Comparison of ENCODE assay signal across 22 cellular contexts in genomic region chr5:138263581-138263980, GRCh38. TPM values are rescaled to one million over a fixed set of nuclear protein-coding genes. Genes with fewer than 3 reads are reported as not detected.
DNase-seq lines count a peak whose midpoint lies in the region; ATAC-seq, FAIRE-seq and TF ChIP-seq lines count a peak whose summit lies in the region.
"Had no signal": no experiment of that assay in that cellular context is flagged by ENCODE, and none has a peak within 500 bp of the region (broad histone marks: within the 10 kb centered on the region; RNA-seq: fewer than 3 reads in every experiment).

No MANE protein-coding gene starts in this region.

- in situ Hi-C loops in K562 (cut with MboI) = no loop called here

- H3K4me3 Mint-ChIP-seq in activated CD4-positive, alpha-beta memory T cell treated with anti-CD3 and anti-CD28 coated beads for 36 hours = no peak overlapping the region
- H3K4me3 Mint-ChIP-seq in activated CD4-positive, alpha-beta memory T cell treated with anti-CD3 and anti-CD28 coated beads, Interleukin-2, amount 10 ng/mL, durations not matched to agents 7 days and 5 days = no peak overlapping the region
- H3K4me3 Mint-ChIP-seq in activated naive CD4-positive, alpha-beta T cell treated with anti-CD3 and anti-CD28 coated beads for 36 hours = no peak overlapping the region
- H3K4me3 Mint-ChIP-seq: CD4-positive, CD25-positive, alpha-beta regulatory T cell; CD8-positive, alpha-beta memory T cell; H9 had no signal

- H3K9me3 ChIP-seq in A549 (no peaks in the 10 kb centered on the region), K562 (replicated peaks; ENCODE audit: control insufficient read depth, insufficient read depth, low read depth, low read length) (no peaks in the 10 kb centered on the region)
- H3K9me3 ChIP-seq: BE2C had no signal

- H3K27ac ChIP-seq in A549 (no peak overlapping the region), K562 (ENCODE audit: extremely low read depth, low read depth, low read length) (no peak overlapping the region)

- H3K4me1 Mint-ChIP-seq in activated CD4-positive, alpha-beta memory T cell treated with anti-CD3 and anti-CD28 coated beads for 36 hours (ENCODE audit: low read depth) = peaks cover 6% of the 10 kb centered on the region
- H3K4me1 Mint-ChIP-seq in activated CD4-positive, alpha-beta memory T cell treated with anti-CD3 and anti-CD28 coated beads, Interleukin-2, amount 10 ng/mL, durations not matched to agents 7 days and 5 days = no peaks in the 10 kb centered on the region
- H3K4me1 Mint-ChIP-seq in activated naive CD4-positive, alpha-beta T cell treated with anti-CD3 and anti-CD28 coated beads for 36 hours (ENCODE audit: low read depth) = peaks cover 3% of the 10 kb centered on the region
- H3K4me1 Mint-ChIP-seq: CD4-positive, CD25-positive, alpha-beta regulatory T cell; CD8-positive, alpha-beta memory T cell had no signal

- CTCF ChIA-PET in activated CD4-positive, alpha-beta memory T cell treated with anti-CD3 and anti-CD28 coated beads for 36 hours (lab: Charles Lee) = no interaction called here
- CTCF ChIA-PET in activated CD4-positive, alpha-beta memory T cell treated with anti-CD3 and anti-CD28 coated beads, Interleukin-2, amount 10 ng/mL, durations not matched to agents 7 days and 5 days (lab: Charles Lee) = no interaction called here
- CTCF ChIA-PET in activated naive CD4-positive, alpha-beta T cell treated with anti-CD3 and anti-CD28 coated beads for 36 hours (lab: Charles Lee) = interaction anchor here (0.5 to 0.6 kb wide), 2 partner anchors 16 to 1250 kb away, joined by 4 to 5 read pairs; no protein-coding TSS in a partner anchor
- CTCF ChIA-PET in A549 (lab: Yijun Ruan, JAX) (interaction anchor here (1.2 to 2.5 kb wide), 4 partner anchors 20 to 88 kb away, joined by 3 to 9 read pairs (median 4); no protein-coding TSS in a partner anchor), K562 (lab: Yijun Ruan, JAX; ENCODE audit: low intra/inter-chr PET ratio) (interaction anchor here (0.6 kb wide), 2 partner anchors 29 to 90 kb away, joined by 3 to 4 read pairs; no protein-coding TSS in a partner anchor)

- no peak for TF ChIP-seq EP300 in A549 (IDR thresholded peaks at IDR 0.05)
- TF ChIP-seq EP300 in K562 (IDR thresholded peaks at IDR 0.05; ENCODE audit: low read length) = no peak

- H3K9ac ChIP-seq in K562 (ENCODE audit: insufficient read depth in 1 of 2, low read depth in 2 of 2, low read length in 2 of 2) = no peak overlapping the region

- TF ChIP-seq POLR2A in A549 (IDR thresholded peaks at IDR 0.05; ENCODE audit: low read length) (no peak), K562 (conservative IDR thresholded peaks at IDR 0.05) (no peak), H54 (IDR thresholded peaks at IDR 0.05; ENCODE audit: low read depth, low read length) (no peak)

- no peak overlapping the region for H3K4me3 ChIP-seq in A549
- H3K4me3 ChIP-seq in K562 = no peak overlapping the region
- H3K4me3 ChIP-seq: GM12878 had no signal

- ATAC-seq in A549 = 0 out of 6 replicates have a peak, but pooled peaks of 1 of the 2 experiments have one; percentile 26
- ATAC-seq in K562 = 0 out of 3 replicates have a peak, but pooled peaks have one; percentile 23
- ATAC-seq: GM12878 had no signal

- H3K27me3 ChIP-seq in K562 (ENCODE audit: control insufficient read depth in 2 of 2, insufficient read depth in 2 of 2, low read length in 2 of 2) = peaks cover 28 to 33% of the 10 kb centered on the region in 2 experiments

- FAIRE-seq in A549 (lab: Jason Lieb, UNC) (no peak), K562 (lab: Jason Lieb, UNC) (no peak), H54 (lab: Jason Lieb, UNC) (no peak)
- FAIRE-seq: GM12878 had no signal

- no peak overlapping the region for H3K27ac Mint-ChIP-seq in activated CD4-positive, alpha-beta memory T cell treated with anti-CD3 and anti-CD28 coated beads for 36 hours
- H3K27ac Mint-ChIP-seq in activated CD4-positive, alpha-beta memory T cell treated with anti-CD3 and anti-CD28 coated beads, Interleukin-2, amount 10 ng/mL, durations not matched to agents 7 days and 5 days = no peak overlapping the region
- H3K27ac Mint-ChIP-seq in activated naive CD4-positive, alpha-beta T cell treated with anti-CD3 and anti-CD28 coated beads for 36 hours = no peak overlapping the region
- H3K27ac Mint-ChIP-seq: CD4-positive, CD25-positive, alpha-beta regulatory T cell; CD8-positive, alpha-beta memory T cell; H9 had no signal

- no peaks in the 10 kb centered on the region for H3K9me3 Mint-ChIP-seq in activated CD4-positive, alpha-beta memory T cell treated with anti-CD3 and anti-CD28 coated beads for 36 hours
- no peaks in the 10 kb centered on the region for H3K9me3 Mint-ChIP-seq in activated CD4-positive, alpha-beta memory T cell treated with anti-CD3 and anti-CD28 coated beads, Interleukin-2, amount 10 ng/mL, durations not matched to agents 7 days and 5 days
- H3K9me3 Mint-ChIP-seq in activated naive CD4-positive, alpha-beta T cell treated with anti-CD3 and anti-CD28 coated beads for 36 hours = no peaks in the 10 kb centered on the region
- H3K9me3 Mint-ChIP-seq: CD8-positive, alpha-beta memory T cell; H9 had no signal

- H2AFZ ChIP-seq in K562 (ENCODE audit: low read depth, low read length) = no peak overlapping the region

- TF ChIP-seq CTCF in A549 (IDR thresholded peaks at IDR 0.05) (no peak), K562 (IDR thresholded peaks at IDR 0.05 in 2 of 3, conservative IDR thresholded peaks at IDR 0.05 in 1 of 3; ENCODE audit: insufficient read depth in 2 of 3, low read depth in 1 of 3, low read length in 3 of 3) (no peak)

- no TSS peak for BruUV-seq in K562 (replicated peaks; lab: Mats Ljungman, UMichigan)

- H3K9me1 ChIP-seq in K562 (ENCODE audit: control insufficient read depth, insufficient read depth, low read length) = no peaks in the 10 kb centered on the region

- no peaks in the 10 kb centered on the region for H3K36me3 ChIP-seq in K562 (ENCODE audit: control insufficient read depth, insufficient read depth, low read length)
- H3K36me3 ChIP-seq: BE2C had no signal

- H3K27me3 Mint-ChIP-seq in activated CD4-positive, alpha-beta memory T cell treated with anti-CD3 and anti-CD28 coated beads for 36 hours = peaks cover 10% of the 10 kb centered on the region
- H3K27me3 Mint-ChIP-seq in activated CD4-positive, alpha-beta memory T cell treated with anti-CD3 and anti-CD28 coated beads, Interleukin-2, amount 10 ng/mL, durations not matched to agents 7 days and 5 days = peaks cover 14% of the 10 kb centered on the region
- H3K27me3 Mint-ChIP-seq in activated naive CD4-positive, alpha-beta T cell treated with anti-CD3 and anti-CD28 coated beads for 36 hours (ENCODE audit: low read depth) = peaks cover 7% of the 10 kb centered on the region

- H3K4me1 ChIP-seq in A549 (no peaks in the 10 kb centered on the region), K562 (replicated peaks in 1 of 2; ENCODE audit: control insufficient read depth in 2 of 2, insufficient read depth in 2 of 2, low read length in 2 of 2) (no peaks in the 10 kb centered on the region)
- H3K4me1 ChIP-seq: BE2C had no signal

- H3K79me2 ChIP-seq in K562 (ENCODE audit: control insufficient read depth, insufficient read depth, low read length) = no peaks in the 10 kb centered on the region

- H3K36me3 Mint-ChIP-seq in activated CD4-positive, alpha-beta memory T cell treated with anti-CD3 and anti-CD28 coated beads for 36 hours = no peaks in the 10 kb centered on the region
- no peaks in the 10 kb centered on the region for H3K36me3 Mint-ChIP-seq in activated CD4-positive, alpha-beta memory T cell treated with anti-CD3 and anti-CD28 coated beads, Interleukin-2, amount 10 ng/mL, durations not matched to agents 7 days and 5 days (ENCODE audit: low read depth)
- H3K36me3 Mint-ChIP-seq in activated naive CD4-positive, alpha-beta T cell treated with anti-CD3 and anti-CD28 coated beads for 36 hours (ENCODE audit: low read depth) = no peaks in the 10 kb centered on the region
- H3K36me3 Mint-ChIP-seq: CD4-positive, CD25-positive, alpha-beta regulatory T cell had no signal

- TF ChIP-seq RAD21 in A549 (conservative IDR thresholded peaks at IDR 0.05 in 1 of 2, IDR thresholded peaks at IDR 0.05 in 1 of 2) (no peak), K562 (CRISPR knock-in tag; conservative IDR thresholded peaks at IDR 0.05 in 1 of 2, IDR thresholded peaks at IDR 0.05 in 1 of 2) (no peak)

- WGBS in A549 (ENCODE audit: missing lambda C conversion rate) = 57% methylated on average over 3 of the region's 3 CpGs
- 0% methylated on average over 3 of the region's 3 CpGs for WGBS in K562 (ENCODE audit: insufficient coverage, low coverage, missing lambda C conversion rate)

- POLR2A ChIA-PET in activated CD4-positive, alpha-beta memory T cell treated with anti-CD3 and anti-CD28 coated beads for 36 hours (lab: Charles Lee) = no interaction called here
- POLR2A ChIA-PET in activated CD4-positive, alpha-beta memory T cell treated with anti-CD3 and anti-CD28 coated beads, Interleukin-2, amount 10 ng/mL, durations not matched to agents 7 days and 5 days (lab: Charles Lee) = no interaction called here
- POLR2A ChIA-PET in A549 (lab: Yijun Ruan, JAX) = no interaction called here
- POLR2A ChIA-PET in K562 (lab: Yijun Ruan, JAX) = no interaction called here

- DNase-seq in activated CD4-positive, alpha-beta memory T cell treated with anti-CD3 and anti-CD28 coated beads for 36 hours = peak; percentile 13
- no peak for DNase-seq in activated CD4-positive, alpha-beta memory T cell treated with anti-CD3 and anti-CD28 coated beads, Interleukin-2, amount 10 ng/mL, durations not matched to agents 7 days and 5 days
- peak; percentile 7 for DNase-seq in activated naive CD4-positive, alpha-beta T cell treated with anti-CD3 and anti-CD28 coated beads for 36 hours
- DNase-seq in activated naive CD4-positive, alpha-beta T cell treated with anti-CD3 and anti-CD28 coated beads, Interleukin-2, amount 50 U/mL, for 16 hours = no peak
- DNase-seq in A549 (ENCODE audit: low read depth in 1 of 2, low spot score in 1 of 2) (no peak), K562 (ENCODE audit: extremely low read depth in 1 of 4, low spot score in 3 of 4) (no peak), H54 (ENCODE audit: insufficient read length, low spot score) (no peak)
- DNase-seq: 8988T; ACHN; BE2C; C1 segment of cervical spinal cord; CD4-positive, CD25-positive, alpha-beta regulatory T cell; CD8-positive, alpha-beta memory T cell; COR-L47; DMS 273 treated with DMSO at 0.1 percent for 48 hours; DMS53; DND-41; EL; GOT3 had no signal

- no peaks in the 10 kb centered on the region for H4K20me1 ChIP-seq in K562 (replicated peaks; ENCODE audit: control insufficient read depth, insufficient read depth, low read length)

- H3K4me2 ChIP-seq in A549 = no peak overlapping the region
- no peak overlapping the region for H3K4me2 ChIP-seq in K562 (ENCODE audit: insufficient read depth, low read length)

- intact Hi-C loops in activated CD4-positive, alpha-beta memory T cell treated with anti-CD3 and anti-CD28 coated beads for 36 hours (cut with micrococcal nuclease) = no loop called here
- intact Hi-C loops in activated naive CD4-positive, alpha-beta T cell treated with anti-CD3 and anti-CD28 coated beads for 36 hours (cut with micrococcal nuclease) = no loop called here
- intact Hi-C loops in K562 (cut with micrococcal nuclease) = no loop called here

RNA-seq across cellular contexts. Expression of gene GFRA3, which starts 10.8 kb away (rescaled TPM):
- total RNA-seq in activated CD4-positive, alpha-beta memory T cell treated with anti-CD3 and anti-CD28 coated beads for 36 hours = under 1 TPM in 1 of 2 experiments, not detected in 1; 0.12 TPM
- total RNA-seq in activated CD4-positive, alpha-beta memory T cell treated with anti-CD3 and anti-CD28 coated beads, Interleukin-2, amount 10 ng/mL, durations not matched to agents 7 days and 5 days = not detected
- total RNA-seq in activated naive CD4-positive, alpha-beta T cell treated with anti-CD3 and anti-CD28 coated beads for 36 hours = not detected
- 0.08 and 0.09 TPM in 2 replicates for polyA plus RNA-seq in A549 (2011; rRNA removed)
- polyA plus RNA-seq in A549 (2012; cell fraction: cytosol; rRNA removed) = 0.13 and 0.17 TPM in 2 replicates
- 1.3 TPM in 2 replicates for polyA plus RNA-seq in A549 (2012; cell fraction: nucleus; rRNA removed)
- 0.04 to 0.07 TPM in 2 of 3 replicates, not detected in the other for polyA plus RNA-seq in A549 (2017; fragmentation: RNase III; extraction: RNeasy Plus Mini Kit Qiagen cat#74134 plus additional on column Dnase treatment)
- 0.12 TPM in 1 of 2 replicates, not detected in the other for polyA minus RNA-seq in A549 (2011; rRNA and poly(A)+ RNA removed)
- 0.37 TPM in 2 replicates for total RNA-seq in K562 (2011; cell fraction: chromatin; rRNA removed; ENCODE audit: low replicate concordance)
- total RNA-seq in K562 (2011; cell fraction: nucleolus; rRNA removed) = 0.50 and 0.66 TPM in 2 replicates
- 0.44 and 0.76 TPM in 2 replicates for total RNA-seq in K562 (2011; cell fraction: nucleoplasm; rRNA removed)
- total RNA-seq in K562 (2014; rRNA removed) = not detected in 2 replicates
- total RNA-seq in K562 (2014; rRNA removed; fragmentation: Illumina TruSeq; extraction: Trizol) = not detected in 2 replicates
- not detected in 2 replicates for total RNA-seq in K562 (2015; rRNA removed; fragmentation: Illumina TruSeq; extraction: Trizol)
- total RNA-seq in K562 (2021) = not detected in 2 replicates
- polyA plus RNA-seq in K562 (2011; rRNA removed) = 0.08 and 0.42 TPM in 2 replicates
- 0.42 and 0.47 TPM in 2 replicates for polyA plus RNA-seq in K562 (2011; cell fraction: cytosol; rRNA removed)
- polyA plus RNA-seq in K562 (2011; cell fraction: nucleus; rRNA removed) = 0.11 and 0.14 TPM in 2 replicates
- polyA plus RNA-seq in K562 (2012) = 0.06 and 0.10 TPM in 2 replicates
- polyA plus RNA-seq in K562 (2014; fragmentation: Illumina TruSeq; extraction: Trizol) = 0.09 and 0.10 TPM in 2 replicates
- not detected for polyA plus RNA-seq in K562 (2014; fragmentation: Nextera tagmentation; extraction: Ambion mirVana)
- polyA plus RNA-seq in K562 (2014; rRNA removed) = 0.05 and 0.12 TPM in 2 replicates
- polyA minus RNA-seq in K562 (2011; rRNA and poly(A)+ RNA removed) = 0.09 TPM in 1 of 2 replicates, not detected in the other
- polyA minus RNA-seq in K562 (2011; cell fraction: cytosol; rRNA and poly(A)+ RNA removed) = not detected in 2 replicates
- not detected in 2 replicates for polyA minus RNA-seq in K562 (2011; cell fraction: nucleus; rRNA and poly(A)+ RNA removed)
- total RNA-seq: CD4-positive, CD25-positive, alpha-beta regulatory T cell; CD8-positive, alpha-beta memory T cell; G401 had no signal
- polyA plus RNA-seq: CD4-positive, CD25-positive, alpha-beta regulatory T cell; CD8-positive, alpha-beta memory T cell had no signal

RNA-seq across cellular contexts. Expression of gene CDC23, which starts 50.5 kb away (rescaled TPM):
- total RNA-seq in activated CD4-positive, alpha-beta memory T cell treated with anti-CD3 and anti-CD28 coated beads for 36 hours = 10 to 100 TPM; 32.4 to 33.4 TPM
- total RNA-seq in activated CD4-positive, alpha-beta memory T cell treated with anti-CD3 and anti-CD28 coated beads, Interleukin-2, amount 10 ng/mL, durations not matched to agents 7 days and 5 days = 10 to 100 TPM; 32.3 to 33.3 TPM
- total RNA-seq in activated naive CD4-positive, alpha-beta T cell treated with anti-CD3 and anti-CD28 coated beads for 36 hours = 10 to 100 TPM; 44.3 to 47.2 TPM
- polyA plus RNA-seq in A549 (2011; rRNA removed) = 61.7 and 70.3 TPM in 2 replicates
- polyA plus RNA-seq in A549 (2012; cell fraction: cytosol; rRNA removed) = 21.5 and 24.0 TPM in 2 replicates
- 19.8 and 29.4 TPM in 2 replicates for polyA plus RNA-seq in A549 (2012; cell fraction: nucleus; rRNA removed)
- 35.5 to 37.5 TPM (median 37.1 TPM) in 3 replicates for polyA plus RNA-seq in A549 (2017; fragmentation: RNase III; extraction: RNeasy Plus Mini Kit Qiagen cat#74134 plus additional on column Dnase treatment)
- polyA minus RNA-seq in A549 (2011; rRNA and poly(A)+ RNA removed) = 22.8 and 43.3 TPM in 2 replicates
- 54.9 and 94.0 TPM in 2 replicates for total RNA-seq in K562 (2011; cell fraction: chromatin; rRNA removed; ENCODE audit: low replicate concordance)
- total RNA-seq in K562 (2011; cell fraction: nucleolus; rRNA removed) = 43.7 and 49.0 TPM in 2 replicates
- total RNA-seq in K562 (2011; cell fraction: nucleoplasm; rRNA removed) = 44.3 and 54.0 TPM in 2 replicates
- total RNA-seq in K562 (2014; rRNA removed) = 34.5 and 44.1 TPM in 2 replicates
- total RNA-seq in K562 (2014; rRNA removed; fragmentation: Illumina TruSeq; extraction: Trizol) = 65.5 and 70.7 TPM in 2 replicates
- 54.8 and 58.4 TPM in 2 replicates for total RNA-seq in K562 (2015; rRNA removed; fragmentation: Illumina TruSeq; extraction: Trizol)
- total RNA-seq in K562 (2021) = 53.0 and 63.2 TPM in 2 replicates
- polyA plus RNA-seq in K562 (2011; rRNA removed) = 88.2 and 103 TPM in 2 replicates
- 37.5 and 60.2 TPM in 2 replicates for polyA plus RNA-seq in K562 (2011; cell fraction: cytosol; rRNA removed)
- polyA plus RNA-seq in K562 (2011; cell fraction: nucleus; rRNA removed) = 72.5 and 118 TPM in 2 replicates
- polyA plus RNA-seq in K562 (2012) = 35.6 and 40.4 TPM in 2 replicates
- polyA plus RNA-seq in K562 (2014; fragmentation: Illumina TruSeq; extraction: Trizol) = 64.9 and 77.9 TPM in 2 replicates
- 100 to 1,000 TPM; 123 to 157 TPM for polyA plus RNA-seq in K562 (2014; fragmentation: Nextera tagmentation; extraction: Ambion mirVana)
- 56.1 and 58.0 TPM in 2 replicates for polyA plus RNA-seq in K562 (2014; rRNA removed)
- 62.2 and 66.4 TPM in 2 replicates for polyA minus RNA-seq in K562 (2011; rRNA and poly(A)+ RNA removed)
- polyA minus RNA-seq in K562 (2011; cell fraction: cytosol; rRNA and poly(A)+ RNA removed) = 18.3 and 26.3 TPM in 2 replicates
- 49.7 and 57.3 TPM in 2 replicates for polyA minus RNA-seq in K562 (2011; cell fraction: nucleus; rRNA and poly(A)+ RNA removed)

Comparison
In these comparisons a context has a peak if more than half of its experiments do, and no peak if none do; other contexts are left out.
1. DNase-seq: peak in activated CD4-positive, alpha-beta memory T cell treated with anti-CD3 and anti-CD28 coated beads for 36 hours (single experiment) and activated naive CD4-positive, alpha-beta T cell treated with anti-CD3 and anti-CD28 coated beads for 36 hours (single experiment); none in activated CD4-positive, alpha-beta memory T cell treated with anti-CD3 and anti-CD28 coated beads, Interleukin-2, amount 10 ng/mL, durations not matched to agents 7 days and 5 days (single experiment), activated naive CD4-positive, alpha-beta T cell treated with anti-CD3 and anti-CD28 coated beads, Interleukin-2, amount 50 U/mL, for 16 hours (single experiment), A549 (0 of 2), K562 (0 of 4) and H54 (single experiment).
2. CTCF ChIA-PET loops: an anchor here in activated naive CD4-positive, alpha-beta T cell treated with anti-CD3 and anti-CD28 coated beads for 36 hours (0.5 to 0.6 kb wide), A549 (1.2 to 2.5 kb wide) and K562 (0.6 kb wide); none called in activated CD4-positive, alpha-beta memory T cell treated with anti-CD3 and anti-CD28 coated beads for 36 hours and activated CD4-positive, alpha-beta memory T cell treated with anti-CD3 and anti-CD28 coated beads, Interleukin-2, amount 10 ng/mL, durations not matched to agents 7 days and 5 days.